ENCODE assay signal across 4 cellular contexts in genomic region chr10:81524467-81524866, GRCh38.
"Had no signal": no experiment of that assay in that cellular context is flagged by ENCODE, and none has a peak within 500 bp of the region (broad histone marks: within the 10 kb centered on the region; RNA-seq: fewer than 3 reads in every experiment).

No MANE protein-coding gene starts in this region.

- H2AFZ ChIP-seq: GM23338 had no signal

- DNase-seq: H9, HCEC 1CT, IMR-90 had no signal

- H3K4me2 ChIP-seq: GM23338 had no signal

- H3K4me3 ChIP-seq: GM23338 had no signal
